In the genomic region with DNA sequence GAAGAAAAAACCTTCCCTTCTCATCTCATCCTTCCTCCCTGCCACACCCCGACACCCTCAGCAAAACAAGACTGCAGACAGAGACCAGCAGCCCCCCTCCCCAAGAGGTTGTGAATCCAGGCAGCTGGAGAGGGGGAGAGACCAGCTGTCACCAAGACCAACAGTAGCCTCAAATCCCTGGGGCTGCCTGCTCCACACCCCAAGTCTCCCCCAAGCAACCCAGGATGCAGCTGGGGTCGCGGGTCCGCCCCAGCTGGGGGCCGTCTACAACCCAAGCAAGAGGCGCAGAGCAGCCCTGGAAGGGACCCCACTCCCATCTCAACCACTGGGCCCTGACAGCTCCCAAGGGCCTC, we compare ENCODE assay signal across 8 cellular contexts. TPM values are rescaled to one million over a fixed set of nuclear protein-coding genes. Genes with fewer than 3 reads are reported as not detected.
DNase-seq lines count a peak whose midpoint lies in the region; ATAC-seq, FAIRE-seq and TF ChIP-seq lines count a peak whose summit lies in the region.

No MANE protein-coding gene starts in this region.

- H3K9me1 ChIP-seq in endothelial cell of umbilical vein (replicated peaks; ENCODE audit: control insufficient read depth, extremely low read depth, insufficient read depth, low read length): no peaks in the 10 kb centered on the region

- CTCF ChIA-PET in endothelial cell of umbilical vein (lab: Charles Lee): interaction anchor here (2.1 kb wide), 1 partner anchor 18 kb away, joined by 14 read pairs; no protein-coding TSS in a partner anchor

- peaks cover 96% of the 10 kb centered on the region for H3K79me2 ChIP-seq in DOHH2 (ENCODE audit: control insufficient read depth, low read length)
- H3K79me2 ChIP-seq in OCI-LY3 (ENCODE audit: low read length): peaks cover 98% of the 10 kb centered on the region
- peaks cover 77% of the 10 kb centered on the region for H3K79me2 ChIP-seq in endothelial cell of umbilical vein (ENCODE audit: control insufficient read depth, insufficient read depth, low read length)

- peak overlapping the region; percentile 98 for H3K4me2 ChIP-seq in DOHH2 (ENCODE audit: low read length)
- peak overlapping the region; percentile 99 for H3K4me2 ChIP-seq in OCI-LY3 (ENCODE audit: low read length)
- H3K4me2 ChIP-seq in endothelial cell of umbilical vein (ENCODE audit: insufficient read depth, low read length): peak overlapping the region; percentile 45

- DNase-seq in endothelial cell of umbilical vein (ENCODE audit: low read depth, low spot score) (no peak), progenitor cell of endocrine pancreas (ENCODE audit: low spot score, unreplicated experiment) (no peak), C1 segment of cervical spinal cord (lab: John Stamatoyannopoulos, UW) (no peak), posterior cingulate gyrus (no peak)
- DNase-seq in activated CD4-positive, alpha-beta T cell treated with anti-CD3 and anti-CD28 coated beads for 1 hour: no peak

- ATAC-seq in GM18868 (IDR thresholded peaks at IDR 0.05; ENCODE audit: unreplicated experiment): no peak

- no TSS peak for BruUV-seq in endothelial cell of umbilical vein (replicated peaks; lab: Mats Ljungman, UMichigan)

- H3K4me3 ChIP-seq in DOHH2 (ENCODE audit: low read length) (peak overlapping the region; percentile 78), OCI-LY3 (ENCODE audit: low read length) (peak overlapping the region; percentile 90), endothelial cell of umbilical vein (replicated peaks in 1 of 3; ENCODE audit: insufficient read depth in 1 of 3, low read depth in 1 of 3, low read length in 3 of 3) (peak overlapping the region in 1 of 3 experiments; percentile 11)

- H3K27me3 ChIP-seq in DOHH2 (ENCODE audit: control insufficient read depth, low read length) (no peaks in the 10 kb centered on the region), OCI-LY3 (ENCODE audit: low read depth, low read length) (no peaks in the 10 kb centered on the region), endothelial cell of umbilical vein (ENCODE audit: control insufficient read depth in 2 of 2, insufficient read depth in 2 of 2, low read length in 2 of 2) (no peaks in the 10 kb centered on the region)

- peak overlapping the region; percentile 80 for H3K27ac ChIP-seq in DOHH2 (ENCODE audit: low read depth, low read length)
- peak overlapping the region; percentile 89 for H3K27ac ChIP-seq in OCI-LY3 (ENCODE audit: low read length)
- H3K27ac ChIP-seq in endothelial cell of umbilical vein (ENCODE audit: insufficient read depth, low read depth, low read length): peak overlapping the region; percentile 30

- no peaks in the 10 kb centered on the region for H3K9me2 ChIP-seq in DOHH2 (replicated peaks; ENCODE audit: control insufficient read depth, low read length)

- no peaks in the 10 kb centered on the region for H3K9me3 Mint-ChIP-seq in progenitor cell of endocrine pancreas (ENCODE audit: low read depth)

- intact Hi-C loops in endothelial cell of umbilical vein (cut with micrococcal nuclease): no loop called here
- intact Hi-C loops in posterior cingulate gyrus (cut with DNase I): no loop called here

- H4K20me1 ChIP-seq in DOHH2 (ENCODE audit: control insufficient read depth, insufficient read depth, low read depth, low read length): peaks cover 13% of the 10 kb centered on the region; the same call in 1 of the 2 replicates
- peaks cover 54% of the 10 kb centered on the region for H4K20me1 ChIP-seq in OCI-LY3 (ENCODE audit: insufficient read depth, low read length)
- H4K20me1 ChIP-seq in endothelial cell of umbilical vein (replicated peaks; ENCODE audit: control insufficient read depth, extremely low read depth, insufficient read depth, low read length): no peaks in the 10 kb centered on the region

- H2AFZ ChIP-seq in OCI-LY3 (ENCODE audit: low read depth, low read length): no peak overlapping the region
- H2AFZ ChIP-seq in endothelial cell of umbilical vein (ENCODE audit: low read depth, low read length): no peak overlapping the region

- no peak overlapping the region for H3K4me3 Mint-ChIP-seq in progenitor cell of endocrine pancreas (ENCODE audit: low read depth)

- H3K36me3 ChIP-seq in DOHH2 (ENCODE audit: control insufficient read depth, low read length) (peaks cover 10% of the 10 kb centered on the region), OCI-LY3 (replicated peaks; ENCODE audit: low read depth, low read length) (no peaks in the 10 kb centered on the region), endothelial cell of umbilical vein (ENCODE audit: control insufficient read depth in 2 of 2, extremely low read depth in 1 of 2, insufficient read depth in 2 of 2, low read length in 2 of 2) (no peaks in the 10 kb centered on the region)

- FAIRE-seq in endothelial cell of umbilical vein (lab: Jason Lieb, UNC): no peak

- H3K9ac ChIP-seq in OCI-LY3 (ENCODE audit: low read length) (peak overlapping the region; percentile 97), endothelial cell of umbilical vein (replicated peaks; ENCODE audit: extremely low read depth, insufficient read depth, low read length) (no peak overlapping the region)

- POLR2A ChIA-PET in endothelial cell of umbilical vein (lab: Charles Lee): interaction anchor here (0.6 kb wide), 1 partner anchor 1200 kb away, joined by 3 read pairs; no protein-coding TSS in a partner anchor

- peak overlapping the region; percentile 81 for H3K27ac Mint-ChIP-seq in progenitor cell of endocrine pancreas

- no peak for TF ChIP-seq POLR2A in endothelial cell of umbilical vein (IDR thresholded peaks at IDR 0.05; ENCODE audit: low read depth, low read length)

- no peak for TF ChIP-seq CTCF in DOHH2 (IDR thresholded peaks at IDR 0.05; ENCODE audit: low read depth, low read length, poor library complexity, severe bottlenecking)
- no peak for TF ChIP-seq CTCF in OCI-LY3 (IDR thresholded peaks at IDR 0.05; ENCODE audit: low read depth, low read length)
- no peak for TF ChIP-seq CTCF in endothelial cell of umbilical vein (IDR thresholded peaks at IDR 0.05; ENCODE audit: extremely low read depth in 1 of 2, insufficient read depth in 1 of 2, low read depth in 1 of 2, low read length in 2 of 2)
- TF ChIP-seq CTCF in progenitor cell of endocrine pancreas (IDR thresholded peaks at IDR 0.05; ENCODE audit: unreplicated experiment): no peak

- H3K4me1 ChIP-seq in DOHH2 (ENCODE audit: control insufficient read depth, low read length): peaks cover 99% of the 10 kb centered on the region
- H3K4me1 ChIP-seq in OCI-LY3 (ENCODE audit: low read length): peaks cover 76% of the 10 kb centered on the region
- H3K4me1 ChIP-seq in endothelial cell of umbilical vein (ENCODE audit: control insufficient read depth, extremely low read depth, insufficient read depth, low read length): peaks cover 46% of the 10 kb centered on the region

- H3K9me3 ChIP-seq in DOHH2 (ENCODE audit: control insufficient read depth, insufficient read depth, low read length): no peaks in the 10 kb centered on the region
- no peaks in the 10 kb centered on the region for H3K9me3 ChIP-seq in OCI-LY3 (ENCODE audit: insufficient read depth, low read length)
- H3K9me3 ChIP-seq in endothelial cell of umbilical vein (replicated peaks; ENCODE audit: control insufficient read depth, insufficient read depth, low read length): no peaks in the 10 kb centered on the region

- H3F3A ChIP-seq in DOHH2 (ENCODE audit: control insufficient read depth, insufficient read depth): peaks cover 18% of the 10 kb centered on the region

- H3K36me3 Mint-ChIP-seq in progenitor cell of endocrine pancreas (ENCODE audit: insufficient read depth): peaks cover 1% of the 10 kb centered on the region

- dilution Hi-C loops in endothelial cell of umbilical vein (cut with MboI; ENCODE audit: extremely low pct_ligation_motif_present, low sequenced_read_pairs): no loop called here

- H3K4me1 Mint-ChIP-seq in progenitor cell of endocrine pancreas (ENCODE audit: low read depth): peaks cover 7% of the 10 kb centered on the region

- peaks cover 8% of the 10 kb centered on the region for H3K27me3 Mint-ChIP-seq in progenitor cell of endocrine pancreas

RNA-seq across cellular contexts. Expression of a gene that starts 7.1 kb away (rescaled TPM):
- 36.6 and 38.0 TPM in 2 replicates for total RNA-seq in endothelial cell of umbilical vein
- polyA plus RNA-seq in endothelial cell of umbilical vein: 11.6 and 22.6 TPM in 2 replicates
- polyA plus RNA-seq in endothelial cell of umbilical vein (2011; cell fraction: cytosol; rRNA removed): 6.0 and 10.4 TPM in 2 replicates
- polyA plus RNA-seq in endothelial cell of umbilical vein (2011; cell fraction: nucleus; rRNA removed): 4.4 and 4.6 TPM in 2 replicates
- 12.1 and 19.5 TPM in 2 replicates for polyA plus RNA-seq in endothelial cell of umbilical vein (2012)
- 3.1 and 3.2 TPM in 2 replicates for polyA minus RNA-seq in endothelial cell of umbilical vein
- polyA minus RNA-seq in endothelial cell of umbilical vein (2011; cell fraction: cytosol; rRNA and poly(A)+ RNA removed): 19.7 TPM
- 2.0 and 3.2 TPM in 2 replicates for polyA minus RNA-seq in endothelial cell of umbilical vein (2011; cell fraction: nucleus; rRNA and poly(A)+ RNA removed)
- total RNA-seq in progenitor cell of endocrine pancreas: 13.2 and 13.5 TPM in 2 replicates

RNA-seq across cellular contexts. Expression of a gene that starts 8.0 kb away (rescaled TPM):
- total RNA-seq in endothelial cell of umbilical vein (41.1 and 44.6 TPM in 2 replicates), progenitor cell of endocrine pancreas (42.8 and 44.6 TPM in 2 replicates)
- polyA plus RNA-seq in endothelial cell of umbilical vein: 56.9 and 88.8 TPM in 2 replicates
- 18.9 and 26.1 TPM in 2 replicates for polyA plus RNA-seq in endothelial cell of umbilical vein (2011; cell fraction: cytosol; rRNA removed)
- 112 and 117 TPM in 2 replicates for polyA plus RNA-seq in endothelial cell of umbilical vein (2011; cell fraction: nucleus; rRNA removed)
- polyA plus RNA-seq in endothelial cell of umbilical vein (2012): 23.1 and 32.6 TPM in 2 replicates
- 13.5 and 14.6 TPM in 2 replicates for polyA minus RNA-seq in endothelial cell of umbilical vein
- polyA minus RNA-seq in endothelial cell of umbilical vein (2011; cell fraction: cytosol; rRNA and poly(A)+ RNA removed): 18.6 TPM
- 13.1 and 32.2 TPM in 2 replicates for polyA minus RNA-seq in endothelial cell of umbilical vein (2011; cell fraction: nucleus; rRNA and poly(A)+ RNA removed)

RNA-seq across cellular contexts. Expression of a gene that starts 29.0 kb away (rescaled TPM):
- total RNA-seq in endothelial cell of umbilical vein (89.8 and 97.0 TPM in 2 replicates), progenitor cell of endocrine pancreas (46.5 and 48.8 TPM in 2 replicates)
- polyA plus RNA-seq in endothelial cell of umbilical vein: 143 and 179 TPM in 2 replicates
- 38.4 and 71.7 TPM in 2 replicates for polyA plus RNA-seq in endothelial cell of umbilical vein (2011; cell fraction: cytosol; rRNA removed)
- polyA plus RNA-seq in endothelial cell of umbilical vein (2011; cell fraction: nucleus; rRNA removed): 76.9 and 77.9 TPM in 2 replicates
- 29.4 and 57.3 TPM in 2 replicates for polyA plus RNA-seq in endothelial cell of umbilical vein (2012)
- 41.1 and 52.8 TPM in 2 replicates for polyA minus RNA-seq in endothelial cell of umbilical vein
- 28.8 TPM for polyA minus RNA-seq in endothelial cell of umbilical vein (2011; cell fraction: cytosol; rRNA and poly(A)+ RNA removed)
- polyA minus RNA-seq in endothelial cell of umbilical vein (2011; cell fraction: nucleus; rRNA and poly(A)+ RNA removed): 11.6 and 18.8 TPM in 2 replicates

RNA-seq across cellular contexts. Expression of a gene that starts 44.2 kb away (rescaled TPM):
- total RNA-seq in endothelial cell of umbilical vein: 5.1 and 7.3 TPM in 2 replicates
- polyA plus RNA-seq in endothelial cell of umbilical vein: 1.1 and 1.4 TPM in 2 replicates
- polyA plus RNA-seq in endothelial cell of umbilical vein (2011; cell fraction: cytosol; rRNA removed): 0.97 and 1.1 TPM in 2 replicates
- 3.6 and 4.2 TPM in 2 replicates for polyA plus RNA-seq in endothelial cell of umbilical vein (2011; cell fraction: nucleus; rRNA removed)
- 0.91 and 1.3 TPM in 2 replicates for polyA plus RNA-seq in endothelial cell of umbilical vein (2012)
- polyA minus RNA-seq in endothelial cell of umbilical vein: 1.9 and 2.6 TPM in 2 replicates
- 6.5 TPM for polyA minus RNA-seq in endothelial cell of umbilical vein (2011; cell fraction: cytosol; rRNA and poly(A)+ RNA removed)
- polyA minus RNA-seq in endothelial cell of umbilical vein (2011; cell fraction: nucleus; rRNA and poly(A)+ RNA removed): 0.63 and 0.72 TPM in 2 replicates
- total RNA-seq in progenitor cell of endocrine pancreas: 3.7 and 4.1 TPM in 2 replicates

RNA-seq across cellular contexts. Expression of a gene that starts 48.9 kb away (rescaled TPM):
- 8.0 and 11.7 TPM in 2 replicates for total RNA-seq in endothelial cell of umbilical vein
- polyA plus RNA-seq in endothelial cell of umbilical vein: 5.7 and 8.6 TPM in 2 replicates
- 1.1 and 2.6 TPM in 2 replicates for polyA plus RNA-seq in endothelial cell of umbilical vein (2011; cell fraction: cytosol; rRNA removed)
- polyA plus RNA-seq in endothelial cell of umbilical vein (2011; cell fraction: nucleus; rRNA removed): 3.4 and 3.8 TPM in 2 replicates
- polyA plus RNA-seq in endothelial cell of umbilical vein (2012): 1.7 and 2.9 TPM in 2 replicates
- polyA minus RNA-seq in endothelial cell of umbilical vein: 2.0 and 3.3 TPM in 2 replicates
- polyA minus RNA-seq in endothelial cell of umbilical vein (2011; cell fraction: cytosol; rRNA and poly(A)+ RNA removed): 5.0 TPM
- polyA minus RNA-seq in endothelial cell of umbilical vein (2011; cell fraction: nucleus; rRNA and poly(A)+ RNA removed): 2.8 and 7.1 TPM in 2 replicates
- total RNA-seq in progenitor cell of endocrine pancreas: 14.1 and 16.2 TPM in 2 replicates

Comparison
In these comparisons a context has a peak if more than half of its experiments do, and no peak if none do; other contexts are left out.
1. H3K27ac ChIP-seq: peak in every context shown above with its lines; median percentile 89 in OCI-LY3; 80 in DOHH2; 30 in endothelial cell of umbilical vein.
2. H3K4me2 ChIP-seq: peak in every context shown above with its lines; median percentile 99 in OCI-LY3; 98 in DOHH2; 45 in endothelial cell of umbilical vein.